In the genomic region with DNA sequence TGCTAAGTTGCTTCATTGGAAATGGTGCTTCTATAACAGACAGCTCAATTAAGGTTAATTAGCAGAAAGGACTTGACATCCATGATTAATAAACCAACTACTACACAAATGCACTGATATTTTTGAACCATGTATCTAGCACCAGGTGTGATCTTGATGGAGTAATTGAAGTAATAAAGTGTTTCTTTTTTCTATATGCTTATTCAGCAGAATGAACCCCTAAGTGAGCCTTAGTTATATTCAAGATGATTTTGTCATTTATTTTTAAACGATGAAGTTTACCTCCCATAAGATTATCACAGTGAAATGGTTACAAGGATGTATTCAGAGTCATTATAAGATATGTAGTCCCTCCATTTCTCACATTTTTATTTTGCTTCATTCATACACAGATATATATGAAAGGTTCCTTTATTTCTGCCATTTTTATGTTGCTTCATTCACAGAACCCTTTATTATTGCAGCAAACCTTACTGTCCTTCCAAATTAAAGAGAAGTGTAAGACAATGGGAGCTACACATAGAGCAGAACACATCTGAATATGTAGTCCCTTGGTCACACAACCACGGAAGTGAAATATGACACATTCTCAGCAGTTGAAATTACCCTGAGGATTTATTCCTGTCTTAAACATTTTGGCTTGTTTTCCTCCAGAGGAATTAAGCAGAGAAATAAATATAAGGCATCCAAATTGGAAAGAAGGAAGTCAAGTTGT, we compare ENCODE assay signal across 21 cellular contexts.
DNase-seq lines count a peak whose midpoint lies in the region; ATAC-seq, FAIRE-seq and TF ChIP-seq lines count a peak whose summit lies in the region.
"Had no signal": no experiment of that assay in that cellular context is flagged by ENCODE, and none has a peak within 500 bp of the region (broad histone marks: within the 10 kb centered on the region; RNA-seq: fewer than 3 reads in every experiment).

No MANE protein-coding gene starts in this region.

- H3K27ac ChIP-seq in A549 (no peak overlapping the region), mesenchymal stem cell (ENCODE audit: low read length, poor library complexity, severe bottlenecking) (no peak overlapping the region), caudate nucleus (ENCODE audit: low read depth, low read length) (no peak overlapping the region)

- no peak for TF ChIP-seq EP300 in A549 (IDR thresholded peaks at IDR 0.05)

- no peak overlapping the region for H2BK12ac ChIP-seq in mesenchymal stem cell (ENCODE audit: low read length in 2 of 2)

- TF ChIP-seq CTCF in A549 (IDR thresholded peaks at IDR 0.05) = no peak
- no peak for TF ChIP-seq CTCF in D721Med (IDR thresholded peaks at IDR 0.05; ENCODE audit: insufficient read depth, missing control alignments)
- no peak for TF ChIP-seq CTCF in Loucy (conservative IDR thresholded peaks at IDR 0.05; ENCODE audit: low read length)

- no peaks in the 10 kb centered on the region for H3K79me1 ChIP-seq in mesenchymal stem cell (replicated peaks; ENCODE audit: low read length, poor library complexity, severe bottlenecking)

- H3K4ac ChIP-seq in mesenchymal stem cell (ENCODE audit: low read depth in 1 of 2, low read length in 2 of 2) = no peak overlapping the region

- H3K4me1 ChIP-seq in A549 (no peaks in the 10 kb centered on the region), Loucy (ENCODE audit: insufficient read depth, low read length, poor library complexity, severe bottlenecking) (peaks cover 28% of the 10 kb centered on the region), mesenchymal stem cell (ENCODE audit: control insufficient read depth, insufficient read depth, low read depth, low read length) (no peaks in the 10 kb centered on the region)
- H3K4me1 ChIP-seq: BE2C, Caco-2 had no signal

- DNase-seq in A549 (ENCODE audit: low read depth in 1 of 2, low spot score in 1 of 2) = no peak
- no peak for DNase-seq in D721Med (ENCODE audit: insufficient read length, low spot score)
- peak; percentile 83 for DNase-seq in foreskin melanocyte
- DNase-seq in RCC 7860 (ENCODE audit: low spot score) = no peak
- no peak for DNase-seq in mesenchymal stem cell
- no peak for DNase-seq in caudate nucleus (lab: John Stamatoyannopoulos, UW)
- DNase-seq: ACHN; BE2C; C1 segment of cervical spinal cord; Caco-2; CD4-positive, CD25-positive, alpha-beta regulatory T cell; CD8-positive, alpha-beta memory T cell; DMS153; DMS79; GDM1; HCEC 1CT had no signal

- CTCF ChIA-PET in A549 (lab: Yijun Ruan, JAX) = no interaction called here

- H3K79me2 ChIP-seq in Loucy (ENCODE audit: insufficient read depth, low read length) = no peaks in the 10 kb centered on the region

- no peak overlapping the region for H2BK120ac ChIP-seq in mesenchymal stem cell (ENCODE audit: low read depth, low read length)

- H3K18ac ChIP-seq in mesenchymal stem cell (ENCODE audit: low read depth in 1 of 2, low read length in 2 of 2) = no peak overlapping the region

- H3K4me2 ChIP-seq in A549 (no peak overlapping the region), Loucy (ENCODE audit: low read depth, low read length, poor library complexity, severe bottlenecking) (no peak overlapping the region), mesenchymal stem cell (ENCODE audit: low read length, poor library complexity, severe bottlenecking) (no peak overlapping the region)
- H3K4me2 ChIP-seq: GM23338 had no signal

- WGBS in A549 (ENCODE audit: missing lambda C conversion rate) = 27% methylated on average over 2 of the region's 2 CpGs
- WGBS in mesenchymal stem cell = no CpG with 5 or more reads among the region's 2 CpGs

- H4K91ac ChIP-seq in mesenchymal stem cell (ENCODE audit: low read length) = no peak overlapping the region

- POLR2A ChIA-PET in A549 (lab: Yijun Ruan, JAX) = no interaction called here

- no peak for TF ChIP-seq POLR2A in A549 (IDR thresholded peaks at IDR 0.05; ENCODE audit: low read length)

- ATAC-seq in A549 = no peak
- ATAC-seq: GM23338 had no signal

- no peak overlapping the region for H3K4me3 ChIP-seq in A549
- no peak overlapping the region for H3K4me3 ChIP-seq in Loucy (ENCODE audit: low read length, poor library complexity, severe bottlenecking)
- no peak overlapping the region for H3K4me3 ChIP-seq in mesenchymal stem cell (ENCODE audit: insufficient read depth in 1 of 2, low read depth in 1 of 2, low read length in 2 of 2)
- H3K4me3 ChIP-seq: GM23338 had no signal

- no peak for TF ChIP-seq RAD21 in A549 (conservative IDR thresholded peaks at IDR 0.05 in 1 of 2, IDR thresholded peaks at IDR 0.05 in 1 of 2)

- no peaks in the 10 kb centered on the region for H3F3A ChIP-seq in Loucy (ENCODE audit: low read depth)

- no peaks in the 10 kb centered on the region for H4K20me1 ChIP-seq in Loucy (ENCODE audit: insufficient read depth, low read length, poor library complexity, severe bottlenecking)

- H2AK5ac ChIP-seq in mesenchymal stem cell (ENCODE audit: low read length, severe bottlenecking) = no peak overlapping the region

- H3K14ac ChIP-seq in mesenchymal stem cell (ENCODE audit: low read length in 2 of 2) = no peak overlapping the region

- no peaks in the 10 kb centered on the region for H3K27me3 ChIP-seq in Loucy (ENCODE audit: insufficient read depth, low read length, poor library complexity, severe bottlenecking)
- no peaks in the 10 kb centered on the region for H3K27me3 ChIP-seq in mesenchymal stem cell (ENCODE audit: control insufficient read depth in 1 of 2, insufficient read depth in 1 of 2, low read length in 2 of 2)
- H3K27me3 ChIP-seq: BE2C had no signal

- H2AFZ ChIP-seq in Loucy (ENCODE audit: low read length) (peak overlapping the region; percentile 50), mesenchymal stem cell (ENCODE audit: low read depth, low read length) (no peak overlapping the region)
- H2AFZ ChIP-seq: GM23338 had no signal

- H3K23ac ChIP-seq in mesenchymal stem cell (ENCODE audit: low read length in 2 of 2) = no peak overlapping the region

- H2BK15ac ChIP-seq in mesenchymal stem cell (ENCODE audit: low read depth, poor library complexity, severe bottlenecking) = no peak overlapping the region

- H3K9ac ChIP-seq in Loucy (ENCODE audit: low read depth, low read length, poor library complexity, severe bottlenecking) (no peak overlapping the region), mesenchymal stem cell (ENCODE audit: low read length) (no peak overlapping the region)

- no peaks in the 10 kb centered on the region for H3K9me2 ChIP-seq in Loucy (replicated peaks; ENCODE audit: low read depth, low read length)

- FAIRE-seq in A549 (lab: Jason Lieb, UNC) (no peak), D721Med (lab: Jason Lieb, UNC) (peak; percentile 64), RCC 7860 (lab: Jason Lieb, UNC) (no peak)
- FAIRE-seq: GM12892, H54, HTR-8/SVneo had no signal

- no peak overlapping the region for H4K8ac ChIP-seq in mesenchymal stem cell (ENCODE audit: low read length)

- H2BK5ac ChIP-seq in mesenchymal stem cell (ENCODE audit: low read depth, low read length, poor library complexity, severe bottlenecking) = no peak overlapping the region

- H3K9me3 ChIP-seq in A549 (no peaks in the 10 kb centered on the region), Loucy (ENCODE audit: insufficient read depth, low read depth, low read length) (no peaks in the 10 kb centered on the region), mesenchymal stem cell (ENCODE audit: control insufficient read depth, low read length) (no peaks in the 10 kb centered on the region)
- H3K9me3 ChIP-seq: BE2C, Caco-2 had no signal

- H3K36me3 ChIP-seq in Loucy (ENCODE audit: insufficient read depth, low read length) (no peaks in the 10 kb centered on the region), mesenchymal stem cell (ENCODE audit: control insufficient read depth in 1 of 2, insufficient read depth in 2 of 2, low read depth in 1 of 2, low read length in 2 of 2) (no peaks in the 10 kb centered on the region)
- H3K36me3 ChIP-seq: BE2C had no signal

TF ChIP-seq in A549, 52 proteins besides CTCF, POLR2A, EP300 and RAD21:
- TF ChIP-seq FOXS1 (CRISPR knock-in tag; IDR thresholded peaks at IDR 0.05) (no peak), MAFK (IDR thresholded peaks at IDR 0.05; ENCODE audit: partially characterized antibody) (peak; percentile 73)
